ENCODE assay signal across 1 cellular context in genomic region chr9:21711504-21711903, GRCh38.
TF ChIP-seq lines count a peak whose summit lies in the region.

No MANE protein-coding gene starts in this region.

TF ChIP-seq in WTC11, 78 proteins besides CTCF, POLR2A, EP300 and RAD21 (continued from another document):
- no peak for TF ChIP-seq PRDM15 (CRISPR knock-in tag; IDR thresholded peaks at IDR 0.05)
- TF ChIP-seq ZNF138 (CRISPR knock-in tag; conservative IDR thresholded peaks at IDR 0.05), result no peak
- no peak for TF ChIP-seq TCF7 (CRISPR knock-in tag; IDR thresholded peaks at IDR 0.05; ENCODE audit: low read depth)
- no peak for TF ChIP-seq CREM (CRISPR knock-in tag; IDR thresholded peaks at IDR 0.05)
- no peak for TF ChIP-seq E2F4 (CRISPR knock-in tag; IDR thresholded peaks at IDR 0.05; ENCODE audit: borderline replicate concordance, low read depth)
- no peak for TF ChIP-seq NFATC4 (CRISPR knock-in tag; IDR thresholded peaks at IDR 0.05)
- no peak for TF ChIP-seq ZNF263 (CRISPR knock-in tag; IDR thresholded peaks at IDR 0.05; ENCODE audit: low read depth)
- no peak for TF ChIP-seq ZNF671 (CRISPR knock-in tag; IDR thresholded peaks at IDR 0.05)
- no peak for TF ChIP-seq ERG (CRISPR knock-in tag; IDR thresholded peaks at IDR 0.05)
- TF ChIP-seq ZBTB43 (CRISPR knock-in tag; IDR thresholded peaks at IDR 0.05), result no peak
- no peak for TF ChIP-seq NR1H2 (CRISPR knock-in tag; IDR thresholded peaks at IDR 0.05)
- no peak for TF ChIP-seq SMAD4 (CRISPR knock-in tag; IDR thresholded peaks at IDR 0.05)
- no peak for TF ChIP-seq ZSCAN18 (CRISPR knock-in tag; IDR thresholded peaks at IDR 0.05)
- no peak for TF ChIP-seq E2F1 (CRISPR knock-in tag; IDR thresholded peaks at IDR 0.05)
- TF ChIP-seq FOXJ3 (CRISPR knock-in tag; IDR thresholded peaks at IDR 0.05; ENCODE audit: borderline replicate concordance), result no peak
